Comparison of ENCODE assay signal across 1 cellular context in the genomic region with DNA sequence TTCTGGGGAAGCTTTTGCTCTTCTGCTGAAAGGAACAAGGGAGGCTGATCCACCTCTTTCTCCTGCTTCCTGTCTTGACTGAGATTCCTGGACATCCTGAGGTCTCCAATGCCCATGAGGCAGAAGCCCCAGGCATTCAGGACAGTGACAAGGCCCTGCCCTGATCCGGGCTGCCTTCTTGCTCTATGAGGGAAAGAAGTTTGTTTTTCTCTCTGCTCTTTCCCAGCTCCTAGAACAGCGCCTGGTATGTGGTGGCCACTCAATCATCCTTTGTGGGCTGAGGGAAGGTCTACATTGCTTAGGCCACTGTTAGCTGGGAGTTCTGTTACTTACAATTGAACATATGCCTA.
TF ChIP-seq lines count a peak whose summit lies in the region.

No MANE protein-coding gene starts in this region.

TF ChIP-seq in A549, 52 proteins besides CTCF, POLR2A, EP300 and RAD21 (continued from another document):
- TF ChIP-seq, protein P1, sequence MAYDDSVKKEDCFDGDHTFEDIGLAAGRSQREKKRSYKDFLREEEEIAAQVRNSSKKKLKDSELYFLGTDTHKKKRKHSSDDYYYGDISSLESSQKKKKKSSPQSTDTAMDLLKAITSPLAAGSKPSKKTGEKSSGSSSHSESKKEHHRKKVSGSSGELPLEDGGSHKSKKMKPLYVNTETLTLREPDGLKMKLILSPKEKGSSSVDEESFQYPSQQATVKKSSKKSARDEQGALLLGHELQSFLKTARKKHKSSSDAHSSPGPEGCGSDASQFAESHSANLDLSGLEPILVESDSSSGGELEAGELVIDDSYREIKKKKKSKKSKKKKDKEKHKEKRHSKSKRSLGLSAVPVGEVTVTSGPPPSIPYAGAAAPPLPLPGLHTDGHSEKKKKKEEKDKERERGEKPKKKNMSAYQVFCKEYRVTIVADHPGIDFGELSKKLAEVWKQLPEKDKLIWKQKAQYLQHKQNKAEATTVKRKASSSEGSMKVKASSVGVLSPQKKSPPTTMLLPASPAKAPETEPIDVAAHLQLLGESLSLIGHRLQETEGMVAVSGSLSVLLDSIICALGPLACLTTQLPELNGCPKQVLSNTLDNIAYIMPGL (CRISPR knock-in tag; IDR thresholded peaks at IDR 0.05; ENCODE audit: borderline replicate concordance): no peak
- TF ChIP-seq HEYL (CRISPR knock-in tag; IDR thresholded peaks at IDR 0.05) (no peak), FOXS1 (CRISPR knock-in tag; IDR thresholded peaks at IDR 0.05) (no peak), SREBF2 (IDR thresholded peaks at IDR 0.05) (no peak), RNF2 (IDR thresholded peaks at IDR 0.05; ENCODE audit: borderline replicate concordance, low read depth) (no peak), HOXA7 (CRISPR knock-in tag; IDR thresholded peaks at IDR 0.05) (no peak), HOXB5 (CRISPR knock-in tag; IDR thresholded peaks at IDR 0.05) (no peak), EHMT2 (IDR thresholded peaks at IDR 0.05; ENCODE audit: low read depth) (no peak), TFCP2L1 (CRISPR knock-in tag; IDR thresholded peaks at IDR 0.05) (no peak), ZFP36 (IDR thresholded peaks at IDR 0.05; ENCODE audit: borderline replicate concordance, partially characterized antibody) (no peak), RFX5 (IDR thresholded peaks at IDR 0.05) (no peak)
- TF ChIP-seq, protein P2, sequence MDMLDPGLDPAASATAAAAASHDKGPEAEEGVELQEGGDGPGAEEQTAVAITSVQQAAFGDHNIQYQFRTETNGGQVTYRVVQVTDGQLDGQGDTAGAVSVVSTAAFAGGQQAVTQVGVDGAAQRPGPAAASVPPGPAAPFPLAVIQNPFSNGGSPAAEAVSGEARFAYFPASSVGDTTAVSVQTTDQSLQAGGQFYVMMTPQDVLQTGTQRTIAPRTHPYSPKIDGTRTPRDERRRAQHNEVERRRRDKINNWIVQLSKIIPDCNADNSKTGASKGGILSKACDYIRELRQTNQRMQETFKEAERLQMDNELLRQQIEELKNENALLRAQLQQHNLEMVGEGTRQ (IDR thresholded peaks at IDR 0.05): no peak
